Comparison of ENCODE assay signal across 20 cellular contexts in genomic region chr4:10023806-10024205, GRCh38. TPM values are rescaled to one million over a fixed set of nuclear protein-coding genes. Genes with fewer than 3 reads are reported as not detected.
DNase-seq lines count a peak whose midpoint lies in the region; ATAC-seq, FAIRE-seq and TF ChIP-seq lines count a peak whose summit lies in the region.
"Had no signal": no experiment of that assay in that cellular context is flagged by ENCODE, and none has a peak within 500 bp of the region (broad histone marks: within the 10 kb centered on the region; RNA-seq: fewer than 3 reads in every experiment).

No MANE protein-coding gene starts in this region.

- H3K4me3 ChIP-seq in RWPE2 (ENCODE audit: severe bottlenecking) = no peak overlapping the region
- no peak overlapping the region for H3K4me3 ChIP-seq in keratinocyte (ENCODE audit: control insufficient read depth in 2 of 3, extremely low read depth in 1 of 3, insufficient read depth in 2 of 3, low read depth in 1 of 3, low read length in 3 of 3)
- H3K4me3 ChIP-seq in transverse colon = no peak overlapping the region
- H3K4me3 ChIP-seq in CD8-positive, alpha-beta memory T cell (ENCODE audit: low read length) = no peak overlapping the region
- no peak overlapping the region for H3K4me3 ChIP-seq in stomach
- H3K4me3 ChIP-seq: A549, right atrium auricular region had no signal

- intact Hi-C loops in transverse colon (cut with DNase I; ENCODE audit: low total_unique reads) = no loop called here
- intact Hi-C loops in stomach (cut with DNase I; ENCODE audit: low total_unique reads) = loop anchor here (10.0 kb wide), 1 partner anchor 329 kb away; no protein-coding TSS in a partner anchor

- H3K4me1 ChIP-seq in RWPE2 (ENCODE audit: insufficient read depth, poor library complexity, severe bottlenecking) (peaks cover 27% of the 10 kb centered on the region), keratinocyte (ENCODE audit: control insufficient read depth, extremely low read depth, insufficient read depth, low read length) (peaks cover 53% of the 10 kb centered on the region), transverse colon (peaks cover 5 to 29% (median 6%) of the 10 kb centered on the region in 4 donors), stomach (peaks cover 11 to 37% (median 12%) of the 10 kb centered on the region in 4 donors)
- peaks cover 8% of the 10 kb centered on the region for H3K4me1 ChIP-seq in CD8-positive, alpha-beta memory T cell (ENCODE audit: insufficient read depth, low read length)

- in situ Hi-C loops in transverse colon (cut with MboI; ENCODE audit: low pct_ligation_motif_present in 1 of 4, low pct_unique_long_range_greater_than_20kb in 1 of 4, low sequenced_read_pairs in 3 of 4) = no loop called here

- H3K4me3 Mint-ChIP-seq in activated naive CD8-positive, alpha-beta T cell treated with anti-CD3 and anti-CD28 coated beads, Interleukin-2, amount 50 U/mL, for 24 hours = no peak overlapping the region
- no peak overlapping the region for H3K4me3 Mint-ChIP-seq in activated naive CD8-positive, alpha-beta T cell treated with anti-CD3 and anti-CD28 coated beads for 36 hours
- H3K4me3 Mint-ChIP-seq in CD8-positive, alpha-beta memory T cell = no peak overlapping the region
- H3K4me3 Mint-ChIP-seq: activated CD4-positive, alpha-beta T cell treated with anti-CD3 and anti-CD28 coated beads, Interleukin-2, amount 10 ng/mL, durations not matched to agents 7 days and 5 days; HFFc6; T-helper 2 cell treated with Interferon-gamma antibody and Interleukin-4, amounts not matched to agents 5 μg/mL and 100 μg/mL, for 36 hours had no signal

- no peak for DNase-seq in activated naive CD8-positive, alpha-beta T cell treated with anti-CD3 and anti-CD28 coated beads, Interleukin-2, amount 50 U/mL, for 24 hours
- DNase-seq in activated naive CD8-positive, alpha-beta T cell treated with anti-CD3 and anti-CD28 coated beads for 36 hours = no peak
- no peak for DNase-seq in RWPE2 (ENCODE audit: low spot score)
- no peak for DNase-seq in keratinocyte (ENCODE audit: low read depth, low spot score)
- no peak for DNase-seq in transverse colon
- DNase-seq in CD8-positive, alpha-beta memory T cell = no peak
- DNase-seq in stomach = no peak
- DNase-seq in HT-29 (ENCODE audit: low spot score) = no peak
- DNase-seq: activated CD4-positive, alpha-beta T cell treated with anti-CD3 and anti-CD28 coated beads, Interleukin-2, amount 10 ng/mL, durations not matched to agents 7 days and 5 days; activated T-cell treated with anti-CD3 and anti-CD28 coated beads, Interleukin-2, amount 50 U/mL, for 48 hours; DMS153; HFFc6; NCI-H2029 treated with DMSO at 0.1 percent for 48 hours; NCI-H69; stimulated activated naive CD8-positive, alpha-beta T cell treated with anti-CD3 and anti-CD28 coated beads, Interleukin-15, Interleukin-2, amounts not matched to agents 100 U/mL and 50 U/mL, for 24 hours had no signal

- no peaks in the 10 kb centered on the region for H3K9me3 Mint-ChIP-seq in activated naive CD8-positive, alpha-beta T cell treated with anti-CD3 and anti-CD28 coated beads, Interleukin-2, amount 50 U/mL, for 24 hours
- H3K9me3 Mint-ChIP-seq in activated naive CD8-positive, alpha-beta T cell treated with anti-CD3 and anti-CD28 coated beads for 36 hours = no peaks in the 10 kb centered on the region
- H3K9me3 Mint-ChIP-seq in CD8-positive, alpha-beta memory T cell = no peaks in the 10 kb centered on the region
- H3K9me3 Mint-ChIP-seq: activated CD4-positive, alpha-beta T cell treated with anti-CD3 and anti-CD28 coated beads, Interleukin-2, amount 10 ng/mL, durations not matched to agents 7 days and 5 days; HFFc6; naive B cell; T-helper 2 cell treated with Interferon-gamma antibody and Interleukin-4, amounts not matched to agents 5 μg/mL and 100 μg/mL, for 36 hours had no signal

- H3K27me3 Mint-ChIP-seq in activated naive CD8-positive, alpha-beta T cell treated with anti-CD3 and anti-CD28 coated beads, Interleukin-2, amount 50 U/mL, for 24 hours = peaks cover 5% of the 10 kb centered on the region
- peaks cover 5% of the 10 kb centered on the region for H3K27me3 Mint-ChIP-seq in activated naive CD8-positive, alpha-beta T cell treated with anti-CD3 and anti-CD28 coated beads for 36 hours
- H3K27me3 Mint-ChIP-seq in CD8-positive, alpha-beta memory T cell = peaks cover 17 to 18% of the 10 kb centered on the region in 2 donors
- H3K27me3 Mint-ChIP-seq: activated CD4-positive, alpha-beta T cell treated with anti-CD3 and anti-CD28 coated beads, Interleukin-2, amount 10 ng/mL, durations not matched to agents 7 days and 5 days had no signal

- H3K27me3 ChIP-seq in RWPE2 (ENCODE audit: insufficient read depth, poor library complexity, severe bottlenecking) (no peaks in the 10 kb centered on the region), keratinocyte (ENCODE audit: control insufficient read depth, extremely low read depth, insufficient read depth, low read length) (no peaks in the 10 kb centered on the region), transverse colon (no peaks in the 10 kb centered on the region), stomach (no peaks in the 10 kb centered on the region)
- H3K27me3 ChIP-seq in CD8-positive, alpha-beta memory T cell (ENCODE audit: insufficient read depth, low read length, poor library complexity, severe bottlenecking) = no peaks in the 10 kb centered on the region
- H3K27me3 ChIP-seq: right atrium auricular region had no signal

- no peak for TF ChIP-seq CTCF in RWPE2 (IDR thresholded peaks at IDR 0.05; ENCODE audit: poor library complexity, severe bottlenecking)
- TF ChIP-seq CTCF in keratinocyte (optimal IDR thresholded peaks at IDR 0.05 in 1 of 3, IDR thresholded peaks at IDR 0.05 in 1 of 3, conservative IDR thresholded peaks at IDR 0.05 in 1 of 3; ENCODE audit: extremely low read depth in 1 of 3, insufficient read depth in 2 of 3, low read length in 3 of 3) = no peak
- no peak for TF ChIP-seq CTCF in transverse colon (IDR thresholded peaks at IDR 0.05)
- TF ChIP-seq CTCF in stomach (IDR thresholded peaks at IDR 0.05) = no peak

- POLR2A ChIA-PET in CD8-positive, alpha-beta memory T cell (lab: Charles Lee) = no interaction called here

- peaks cover 9% of the 10 kb centered on the region for H3K4me1 Mint-ChIP-seq in activated naive CD8-positive, alpha-beta T cell treated with anti-CD3 and anti-CD28 coated beads, Interleukin-2, amount 50 U/mL, for 24 hours
- peaks cover 7% of the 10 kb centered on the region for H3K4me1 Mint-ChIP-seq in activated naive CD8-positive, alpha-beta T cell treated with anti-CD3 and anti-CD28 coated beads for 36 hours
- peaks cover 6 to 15% (median 14%) of the 10 kb centered on the region in 3 donors for H3K4me1 Mint-ChIP-seq in CD8-positive, alpha-beta memory T cell

- no peak for ATAC-seq in activated naive CD8-positive, alpha-beta T cell treated with anti-CD3 and anti-CD28 coated beads, Interleukin-2, amount 50 U/mL, for 24 hours
- no peak; the same call in 2 of the 3 replicates for ATAC-seq in RWPE2 (ENCODE audit: low read depth)
- ATAC-seq: A549; stimulated activated naive CD8-positive, alpha-beta T cell treated with anti-CD3 and anti-CD28 coated beads, Interleukin-15, Interleukin-2, amounts not matched to agents 100 U/mL and 50 U/mL, for 24 hours had no signal

- TF ChIP-seq POLR2A in transverse colon (IDR thresholded peaks at IDR 0.05) = no peak
- TF ChIP-seq POLR2A in stomach (IDR thresholded peaks at IDR 0.05) = no peak

- no peak overlapping the region for H3K4me2 ChIP-seq in keratinocyte (ENCODE audit: control insufficient read depth, extremely low read depth, insufficient read depth, low read depth, low read length)
- H3K4me2 ChIP-seq: A549 had no signal

- peak; percentile 65 for FAIRE-seq in keratinocyte (lab: Jason Lieb, UNC)
- FAIRE-seq: A549, astrocyte had no signal

- H4K20me1 ChIP-seq in keratinocyte (ENCODE audit: control insufficient read depth, extremely low read depth, insufficient read depth, low read length) = no peaks in the 10 kb centered on the region

- no peaks in the 10 kb centered on the region for H3K36me3 Mint-ChIP-seq in activated naive CD8-positive, alpha-beta T cell treated with anti-CD3 and anti-CD28 coated beads, Interleukin-2, amount 50 U/mL, for 24 hours (ENCODE audit: low read depth)
- H3K36me3 Mint-ChIP-seq in activated naive CD8-positive, alpha-beta T cell treated with anti-CD3 and anti-CD28 coated beads for 36 hours = no peaks in the 10 kb centered on the region
- H3K36me3 Mint-ChIP-seq in CD8-positive, alpha-beta memory T cell = peaks cover 0 to 1% (median 0%) of the 10 kb centered on the region in 3 donors
- H3K36me3 Mint-ChIP-seq: naive B cell had no signal

- peaks cover 14% of the 10 kb centered on the region for H3K79me2 ChIP-seq in keratinocyte (ENCODE audit: control insufficient read depth, insufficient read depth, low read length)

- H3K9ac ChIP-seq in keratinocyte (ENCODE audit: control insufficient read depth, extremely low read depth, insufficient read depth, low read length) = no peak overlapping the region

- 62 to 69% methylated on average over 3 to 7 of the region's 7 CpGs for WGBS in transverse colon (ENCODE audit: low coverage in 1 of 2), 2 donors
- WGBS in stomach, 5 donors = 56 to 73% (median 65%) methylated on average over 7 of the region's 7 CpGs

- H3K9me3 ChIP-seq in RWPE2 (ENCODE audit: severe bottlenecking) = no peaks in the 10 kb centered on the region
- H3K9me3 ChIP-seq in keratinocyte (ENCODE audit: control insufficient read depth, low read depth, low read length) = no peaks in the 10 kb centered on the region
- H3K9me3 ChIP-seq in transverse colon = no peaks in the 10 kb centered on the region
- H3K9me3 ChIP-seq in CD8-positive, alpha-beta memory T cell (ENCODE audit: low read length) = no peaks in the 10 kb centered on the region
- no peaks in the 10 kb centered on the region for H3K9me3 ChIP-seq in stomach
- H3K9me3 ChIP-seq: A549, right atrium auricular region had no signal

- CTCF ChIA-PET in CD8-positive, alpha-beta memory T cell (lab: Charles Lee) = no interaction called here

- peak overlapping the region; percentile 94 for H3K27ac ChIP-seq in RWPE2 (ENCODE audit: poor library complexity, severe bottlenecking)
- no peak overlapping the region for H3K27ac ChIP-seq in keratinocyte (ENCODE audit: control insufficient read depth, insufficient read depth, low read length)
- peak overlapping the region; percentile 25 to 53 (median 36) for H3K27ac ChIP-seq in transverse colon
- no peak overlapping the region for H3K27ac ChIP-seq in CD8-positive, alpha-beta memory T cell (ENCODE audit: low read depth, low read length)
- H3K27ac ChIP-seq in stomach = peak overlapping the region in 2 of 5 donors; percentile 26 to 30
- H3K27ac ChIP-seq: A549 had no signal

- dilution Hi-C loops in keratinocyte (cut with MboI; ENCODE audit: extremely low pct_ligation_motif_present, low sequenced_read_pairs) = no loop called here

- no peaks in the 10 kb centered on the region for H3K9me1 ChIP-seq in keratinocyte (ENCODE audit: control insufficient read depth, extremely low read depth, insufficient read depth, low read length)

- H3K36me3 ChIP-seq in RWPE2 (ENCODE audit: low read depth) (peaks cover 9% of the 10 kb centered on the region), keratinocyte (ENCODE audit: control insufficient read depth in 2 of 2, extremely low read depth in 1 of 2, insufficient read depth in 2 of 2, low read length in 2 of 2) (peaks cover 0 to 9% of the 10 kb centered on the region in 2 experiments), transverse colon (no peaks in the 10 kb centered on the region), stomach (no peaks in the 10 kb centered on the region)
- H3K36me3 ChIP-seq in CD8-positive, alpha-beta memory T cell (ENCODE audit: insufficient read depth, low read length) = no peaks in the 10 kb centered on the region
- H3K36me3 ChIP-seq: right atrium auricular region had no signal

- peak overlapping the region; percentile 21 for H2AFZ ChIP-seq in keratinocyte (ENCODE audit: control insufficient read depth, low read length)

- H3K27ac Mint-ChIP-seq in activated naive CD8-positive, alpha-beta T cell treated with anti-CD3 and anti-CD28 coated beads, Interleukin-2, amount 50 U/mL, for 24 hours = peak overlapping the region; percentile 44
- H3K27ac Mint-ChIP-seq in activated naive CD8-positive, alpha-beta T cell treated with anti-CD3 and anti-CD28 coated beads for 36 hours = no peak overlapping the region
- H3K27ac Mint-ChIP-seq in CD8-positive, alpha-beta memory T cell = peak overlapping the region in 1 of 8 donors; percentile 38
- H3K27ac Mint-ChIP-seq: activated CD4-positive, alpha-beta T cell treated with anti-CD3 and anti-CD28 coated beads, Interleukin-2, amount 10 ng/mL, durations not matched to agents 7 days and 5 days; HFFc6; T-helper 2 cell treated with Interferon-gamma antibody and Interleukin-4, amounts not matched to agents 5 μg/mL and 100 μg/mL, for 36 hours had no signal

- no peak for TF ChIP-seq EP300 in transverse colon (IDR thresholded peaks at IDR 0.05; ENCODE audit: low read depth)
- no peak for TF ChIP-seq EP300 in stomach (IDR thresholded peaks at IDR 0.05)

RNA-seq across cellular contexts. Expression of gene SLC2A9, which starts 2.5 kb away (rescaled TPM):
- total RNA-seq in activated naive CD8-positive, alpha-beta T cell treated with anti-CD3 and anti-CD28 coated beads for 36 hours = 1 to 10 TPM; 1.1 to 1.2 TPM
- polyA plus RNA-seq in keratinocyte (37.3 to 44.3 TPM (median 43.5 TPM) in 3 replicates), stomach (1 to 10 TPM in 2 of 3 donors, under 1 TPM in 1; 0.61 to 3.0 (median 1.6) TPM)
- polyA plus RNA-seq in keratinocyte (2011; ENCODE audit: low read depth) = 8.9 TPM
- 34.4 and 43.5 TPM in 2 replicates for polyA plus RNA-seq in keratinocyte (2011; cell fraction: cytosol; rRNA removed)
- polyA plus RNA-seq in keratinocyte (2011; cell fraction: nucleus; rRNA removed) = 71.8 and 91.0 TPM in 2 replicates
- 11.5 and 33.7 TPM in 2 replicates for polyA plus RNA-seq in keratinocyte (2012; ENCODE audit: low replicate concordance)
- polyA minus RNA-seq in keratinocyte = 77.0 to 79.0 TPM (median 77.2 TPM) in 3 replicates
- polyA minus RNA-seq in keratinocyte (2011; cell fraction: cytosol; rRNA and poly(A)+ RNA removed) = 61.0 TPM
- polyA minus RNA-seq in keratinocyte (2011; cell fraction: nucleus; rRNA and poly(A)+ RNA removed) = 92.6 and 125 TPM in 2 replicates
- total RNA-seq in transverse colon (1 to 10 TPM in 3 of 4 donors, not detected in 1; 2.2 to 4.0 (median 3.4) TPM), stomach (10 to 100 TPM in 1 of 5 donors, 1 to 10 TPM in 4; 2.2 to 35.3 (median 4.5) TPM)
- 1 to 10 TPM; 3.0 to 3.1 TPM for total RNA-seq in CD8-positive, alpha-beta memory T cell
- 1.8 TPM for polyA plus RNA-seq in CD8-positive, alpha-beta memory T cell
- total RNA-seq in HT-29 (2014; rRNA removed; shearing (Covaris generic)) = 1.8 and 1.9 TPM in 2 replicates

Comparison
In these comparisons a context has a peak if more than half of its experiments do, and no peak if none do; other contexts are left out.
1. H3K27ac ChIP-seq: peak in RWPE2 (single experiment) and transverse colon (4 of 4); none in keratinocyte (single experiment) and CD8-positive, alpha-beta memory T cell (single experiment).